ENCODE assay signal across 8 cellular contexts in genomic region chr9:127980056-127980705, GRCh38. TPM values are rescaled to one million over a fixed set of nuclear protein-coding genes. Genes with fewer than 3 reads are reported as not detected.
A peak's percentile ranks its signal among the peaks of the same experiment; 100 is the strongest.
DNase-seq lines count a peak whose midpoint lies in the region; ATAC-seq and TF ChIP-seq lines count a peak whose summit lies in the region.

No MANE protein-coding gene starts in this region.

- POLR2A ChIA-PET in WTC11 (lab: Charles Lee) = interaction anchor here (0.6 to 1.4 kb wide), 3 partner anchors 31 to 48 kb away, joined by 3 to 7 read pairs (median 4); no protein-coding TSS in a partner anchor

- CTCF ChIA-PET in WTC11 (lab: Charles Lee) = interaction anchor here (0.6 to 14.8 kb wide), 8 partner anchors 12 to 1425 kb away, joined by 3 to 156 read pairs (median 8); no protein-coding TSS in a partner anchor

- peak overlapping the region; percentile 89 for H3K9ac ChIP-seq in mucosa of stomach (ENCODE audit: low read length)

- peak overlapping the region; percentile 78 for H3K4me3 ChIP-seq in mucosa of stomach (ENCODE audit: low read length)

- H3K36me3 ChIP-seq in mucosa of stomach (ENCODE audit: control insufficient read depth, insufficient read depth, low read length) = peaks cover 8% of the 10 kb centered on the region

- TF ChIP-seq CTCF in WTC11 (IDR thresholded peaks at IDR 0.05) = no peak

- peak; percentile 20 for ATAC-seq in GM19463 (IDR thresholded peaks at IDR 0.05; ENCODE audit: unreplicated experiment)
- peak; percentile 23 for ATAC-seq in HG03520 (IDR thresholded peaks at IDR 0.05; ENCODE audit: unreplicated experiment)
- ATAC-seq in WTC11 = peak; percentile 4

- no peaks in the 10 kb centered on the region for H3K27me3 Mint-ChIP-seq in WTC11 (ENCODE audit: low read depth)

- peaks cover 59% of the 10 kb centered on the region for H3K4me1 Mint-ChIP-seq in WTC11

- peaks cover 52% of the 10 kb centered on the region for H3K4me1 ChIP-seq in mucosa of stomach (ENCODE audit: control insufficient read depth, insufficient read depth, low read length)

- no peak overlapping the region for H3K27ac Mint-ChIP-seq in WTC11

- H3K36me3 Mint-ChIP-seq in WTC11 = no peaks in the 10 kb centered on the region

- DNase-seq in COLO668 (lab: John Stamatoyannopoulos, UW; ENCODE audit: unreplicated experiment) = peak; percentile 80
- peak; percentile 63 for DNase-seq in WTC11 (ENCODE audit: low spot score)
- peak; percentile 35 for DNase-seq in effector CD8-positive, alpha-beta T cell (lab: John Stamatoyannopoulos, UW)
- DNase-seq in germinal center (ENCODE audit: low spot score) = no peak
- no peak for DNase-seq in NOMO-1 treated with dmso at 0.1 percent for 144 hours (lab: John Stamatoyannopoulos, UW; ENCODE audit: unreplicated experiment)

- no peaks in the 10 kb centered on the region for H3K27me3 ChIP-seq in mucosa of stomach (ENCODE audit: control insufficient read depth, insufficient read depth, low read length)

- H3K9me3 Mint-ChIP-seq in WTC11 = no peaks in the 10 kb centered on the region

- H3K4me3 Mint-ChIP-seq in WTC11 = peak overlapping the region; percentile 95

- H3K9me3 ChIP-seq in mucosa of stomach (ENCODE audit: control insufficient read depth, low read length) = no peaks in the 10 kb centered on the region

TF ChIP-seq in WTC11, 78 proteins besides CTCF, POLR2A, EP300 and RAD21:
- TF ChIP-seq ETV6 (CRISPR knock-in tag; IDR thresholded peaks at IDR 0.05) (no peak), TEAD4 (CRISPR knock-in tag; IDR thresholded peaks at IDR 0.05) (peak; percentile 35; the same call in 1 of the 2 replicates), HMGXB4 (CRISPR knock-in tag; IDR thresholded peaks at IDR 0.05) (0 out of 2 replicates have a peak, but pooled peaks have one; percentile 5), FOXP1 (CRISPR knock-in tag; IDR thresholded peaks at IDR 0.05; ENCODE audit: borderline replicate concordance) (no peak), TEAD1 (CRISPR knock-in tag; IDR thresholded peaks at IDR 0.05) (peak; percentile 73; the same call in 1 of the 2 replicates), E2F5 (CRISPR knock-in tag; IDR thresholded peaks at IDR 0.05) (0 out of 2 replicates have a peak, but pooled peaks have one; percentile 19), FOXK1 (CRISPR knock-in tag; IDR thresholded peaks at IDR 0.05) (0 out of 2 replicates have a peak, but pooled peaks have one; percentile 52)
- TF ChIP-seq, protein P1, sequence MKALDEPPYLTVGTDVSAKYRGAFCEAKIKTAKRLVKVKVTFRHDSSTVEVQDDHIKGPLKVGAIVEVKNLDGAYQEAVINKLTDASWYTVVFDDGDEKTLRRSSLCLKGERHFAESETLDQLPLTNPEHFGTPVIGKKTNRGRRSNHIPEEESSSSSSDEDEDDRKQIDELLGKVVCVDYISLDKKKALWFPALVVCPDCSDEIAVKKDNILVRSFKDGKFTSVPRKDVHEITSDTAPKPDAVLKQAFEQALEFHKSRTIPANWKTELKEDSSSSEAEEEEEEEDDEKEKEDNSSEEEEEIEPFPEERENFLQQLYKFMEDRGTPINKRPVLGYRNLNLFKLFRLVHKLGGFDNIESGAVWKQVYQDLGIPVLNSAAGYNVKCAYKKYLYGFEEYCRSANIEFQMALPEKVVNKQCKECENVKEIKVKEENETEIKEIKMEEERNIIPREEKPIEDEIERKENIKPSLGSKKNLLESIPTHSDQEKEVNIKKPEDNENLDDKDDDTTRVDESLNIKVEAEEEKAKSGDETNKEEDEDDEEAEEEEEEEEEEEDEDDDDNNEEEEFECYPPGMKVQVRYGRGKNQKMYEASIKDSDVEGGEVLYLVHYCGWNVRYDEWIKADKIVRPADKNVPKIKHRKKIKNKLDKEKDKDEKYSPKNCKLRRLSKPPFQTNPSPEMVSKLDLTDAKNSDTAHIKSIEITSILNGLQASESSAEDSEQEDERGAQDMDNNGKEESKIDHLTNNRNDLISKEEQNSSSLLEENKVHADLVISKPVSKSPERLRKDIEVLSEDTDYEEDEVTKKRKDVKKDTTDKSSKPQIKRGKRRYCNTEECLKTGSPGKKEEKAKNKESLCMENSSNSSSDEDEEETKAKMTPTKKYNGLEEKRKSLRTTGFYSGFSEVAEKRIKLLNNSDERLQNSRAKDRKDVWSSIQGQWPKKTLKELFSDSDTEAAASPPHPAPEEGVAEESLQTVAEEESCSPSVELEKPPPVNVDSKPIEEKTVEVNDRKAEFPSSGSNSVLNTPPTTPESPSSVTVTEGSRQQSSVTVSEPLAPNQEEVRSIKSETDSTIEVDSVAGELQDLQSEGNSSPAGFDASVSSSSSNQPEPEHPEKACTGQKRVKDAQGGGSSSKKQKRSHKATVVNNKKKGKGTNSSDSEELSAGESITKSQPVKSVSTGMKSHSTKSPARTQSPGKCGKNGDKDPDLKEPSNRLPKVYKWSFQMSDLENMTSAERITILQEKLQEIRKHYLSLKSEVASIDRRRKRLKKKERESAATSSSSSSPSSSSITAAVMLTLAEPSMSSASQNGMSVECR (CRISPR knock-in tag; IDR thresholded peaks at IDR 0.05; ENCODE audit: borderline replicate concordance) = peak; percentile 82; the same call in 1 of the 2 replicates

RNA-seq across cellular contexts. Expression of gene EEIG1, which starts 0.6 kb away (rescaled TPM):
- total RNA-seq in WTC11 (2021) = 42.2 to 66.4 TPM (median 51.3 TPM) in 3 replicates

RNA-seq across cellular contexts. Expression of gene DPM2, which starts 42.5 kb away (rescaled TPM):
- total RNA-seq in WTC11 (2021) = 53.3 to 58.2 TPM (median 56.1 TPM) in 3 replicates

RNA-seq across cellular contexts. Expression of gene PIP5KL1, which starts 49.6 kb away (rescaled TPM):
- total RNA-seq in WTC11 (2021) = 15.8 to 20.2 TPM (median 16.8 TPM) in 3 replicates

Comparison
In these comparisons a context has a peak if more than half of its experiments do, and no peak if none do; other contexts are left out.
1. DNase-seq: peak in COLO668 (single experiment), WTC11 (single experiment) and effector CD8-positive, alpha-beta T cell (single experiment); none in germinal center (single experiment) and NOMO-1 treated with dmso at 0.1 percent for 144 hours (single experiment).
2. Peak in every context shown above with its lines, with median percentiles within 50 percentile points of each other: ATAC-seq.